In the genomic region with DNA sequence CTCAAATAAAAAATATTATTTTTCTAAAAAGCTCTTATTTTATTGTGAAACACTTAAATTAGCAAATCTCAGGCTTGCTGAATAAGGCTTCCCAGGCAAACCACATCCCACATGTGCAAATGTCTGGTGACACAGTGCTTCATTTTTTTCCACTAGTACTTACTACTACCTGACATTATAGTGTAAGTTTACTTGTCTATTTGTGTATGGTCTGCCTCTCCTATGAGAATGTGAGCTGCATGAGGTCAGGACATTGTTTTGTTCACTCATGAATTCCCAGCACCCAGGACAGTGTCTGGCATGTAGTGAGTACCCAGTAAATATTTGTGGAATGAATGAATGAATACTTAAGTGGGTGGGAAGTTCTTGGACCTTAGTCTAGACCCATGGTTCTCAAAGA, we compare ENCODE assay signal across 16 cellular contexts.
A peak's percentile ranks its signal among the peaks of the same experiment; 100 is the strongest.
DNase-seq lines count a peak whose midpoint lies in the region; FAIRE-seq and TF ChIP-seq lines count a peak whose summit lies in the region.
"Had no signal": no experiment of that assay in that cellular context is flagged by ENCODE, and none has a peak within 500 bp of the region (broad histone marks: within the 10 kb centered on the region; RNA-seq: fewer than 3 reads in every experiment).

No MANE protein-coding gene starts in this region.

- H3K27me3 Mint-ChIP-seq in activated CD4-positive, alpha-beta T cell treated with anti-CD3 and anti-CD28 coated beads, Interleukin-2, amount 10 ng/mL, durations not matched to agents 24 days and 14 days = no peaks in the 10 kb centered on the region
- H3K27me3 Mint-ChIP-seq in activated T-helper 1 cell treated with anti-CD3 and anti-CD28 coated beads, Interleukin-12 subunit alpha, Interleukin-12 subunit beta, Interleukin-2, Interleukin-4 antibody, amounts not matched to agents 30 ng/mL and 10 ng/mL and 1 ng/mL, durations not matched to agents 14 hours and 24 hours and 36 hours (ENCODE audit: insufficient read depth) = no peaks in the 10 kb centered on the region

- intact Hi-C loops in activated CD4-positive, alpha-beta T cell treated with anti-CD3 and anti-CD28 coated beads, Interleukin-2, amount 10 ng/mL, durations not matched to agents 24 days and 14 days (cut with micrococcal nuclease) = no loop called here
- intact Hi-C loops in activated T-helper 1 cell treated with anti-CD3 and anti-CD28 coated beads, Interleukin-12 subunit alpha, Interleukin-12 subunit beta, Interleukin-2, Interleukin-4 antibody, amounts not matched to agents 30 ng/mL and 10 ng/mL and 1 ng/mL, durations not matched to agents 14 hours and 24 hours and 36 hours (cut with micrococcal nuclease) = loop anchor here (2.0 kb wide), 1 partner anchor 13 kb away; no protein-coding TSS in a partner anchor
- intact Hi-C loops in kidney (cut with DNase I) = no loop called here

- no peak overlapping the region for H3K4me3 ChIP-seq in kidney (ENCODE audit: low read length in 2 of 2)
- no peak overlapping the region for H3K4me3 ChIP-seq in foreskin fibroblast (ENCODE audit: low read depth in 1 of 2, low read length in 2 of 2)

- H3K4me1 Mint-ChIP-seq in activated CD4-positive, alpha-beta T cell treated with anti-CD3 and anti-CD28 coated beads, Interleukin-2, amount 10 ng/mL, durations not matched to agents 24 days and 14 days = peaks cover 57% of the 10 kb centered on the region
- H3K4me1 Mint-ChIP-seq in activated T-helper 1 cell treated with anti-CD3 and anti-CD28 coated beads, Interleukin-12 subunit alpha, Interleukin-12 subunit beta, Interleukin-2, Interleukin-4 antibody, amounts not matched to agents 30 ng/mL and 10 ng/mL and 1 ng/mL, durations not matched to agents 14 hours and 24 hours and 36 hours (ENCODE audit: low read depth) = peaks cover 68% of the 10 kb centered on the region

- no peak overlapping the region for H3K9ac ChIP-seq in kidney (ENCODE audit: low read length in 2 of 2)

- TF ChIP-seq CTCF in kidney (IDR thresholded peaks at IDR 0.05; ENCODE audit: borderline replicate concordance, extremely low read depth, insufficient read depth) (no peak), foreskin fibroblast (IDR thresholded peaks at IDR 0.05; ENCODE audit: low read depth, low read length) (no peak)

- H3K9me3 Mint-ChIP-seq in activated CD4-positive, alpha-beta T cell treated with anti-CD3 and anti-CD28 coated beads, Interleukin-2, amount 10 ng/mL, durations not matched to agents 24 days and 14 days = no peaks in the 10 kb centered on the region
- no peaks in the 10 kb centered on the region for H3K9me3 Mint-ChIP-seq in activated T-helper 1 cell treated with anti-CD3 and anti-CD28 coated beads, Interleukin-12 subunit alpha, Interleukin-12 subunit beta, Interleukin-2, Interleukin-4 antibody, amounts not matched to agents 30 ng/mL and 10 ng/mL and 1 ng/mL, durations not matched to agents 14 hours and 24 hours and 36 hours

- no peak overlapping the region for H3K27ac ChIP-seq in kidney (ENCODE audit: low read depth in 2 of 2, low read length in 2 of 2)
- H3K27ac ChIP-seq: C4-2B had no signal

- FAIRE-seq in kidney (lab: Jason Lieb, UNC) = no peak
- FAIRE-seq: GM18507 had no signal

- peaks cover 38% of the 10 kb centered on the region for H3K36me3 Mint-ChIP-seq in activated CD4-positive, alpha-beta T cell treated with anti-CD3 and anti-CD28 coated beads, Interleukin-2, amount 10 ng/mL, durations not matched to agents 24 days and 14 days (ENCODE audit: low read depth)
- H3K36me3 Mint-ChIP-seq in activated T-helper 1 cell treated with anti-CD3 and anti-CD28 coated beads, Interleukin-12 subunit alpha, Interleukin-12 subunit beta, Interleukin-2, Interleukin-4 antibody, amounts not matched to agents 30 ng/mL and 10 ng/mL and 1 ng/mL, durations not matched to agents 14 hours and 24 hours and 36 hours (ENCODE audit: low read depth) = peaks cover 25% of the 10 kb centered on the region

- H3K36me3 ChIP-seq in kidney (ENCODE audit: control insufficient read depth in 1 of 2, insufficient read depth in 2 of 2, low read length in 2 of 2) = no peaks in the 10 kb centered on the region

- no peak for DNase-seq in activated CD4-positive, alpha-beta T cell treated with anti-CD3 and anti-CD28 coated beads, Interleukin-2, amount 10 ng/mL, durations not matched to agents 24 days and 14 days
- DNase-seq in activated CD4-positive, alpha-beta T cell treated with anti-CD3 and anti-CD28 coated beads for 4 hours = no peak
- no peak for DNase-seq in activated T-helper 1 cell treated with anti-CD3 and anti-CD28 coated beads, Interleukin-12 subunit alpha, Interleukin-12 subunit beta, Interleukin-2, Interleukin-4 antibody, amounts not matched to agents 30 ng/mL and 10 ng/mL and 1 ng/mL, durations not matched to agents 14 hours and 24 hours and 36 hours (ENCODE audit: low spot score)
- DNase-seq in fibroblast of peridontal ligament (ENCODE audit: extremely low read depth) (peak; percentile 29), renal cortical epithelial cell (ENCODE audit: low read depth) (peak; percentile 51), kidney (no peak), GM19240 (ENCODE audit: insufficient read length, low spot score) (no peak), foreskin fibroblast (no peak)
- DNase-seq: 8988T, HCEC 1CT, NCI-H1092, NCI-H1694, NCI-H345, NCI-H526 treated with DMSO at 0.1 percent for 48 hours had no signal

- H3K27ac Mint-ChIP-seq in activated CD4-positive, alpha-beta T cell treated with anti-CD3 and anti-CD28 coated beads, Interleukin-2, amount 10 ng/mL, durations not matched to agents 24 days and 14 days = peak overlapping the region; percentile 43
- peak overlapping the region; percentile 79 for H3K27ac Mint-ChIP-seq in activated T-helper 1 cell treated with anti-CD3 and anti-CD28 coated beads, Interleukin-12 subunit alpha, Interleukin-12 subunit beta, Interleukin-2, Interleukin-4 antibody, amounts not matched to agents 30 ng/mL and 10 ng/mL and 1 ng/mL, durations not matched to agents 14 hours and 24 hours and 36 hours

- H3K4me3 Mint-ChIP-seq in activated CD4-positive, alpha-beta T cell treated with anti-CD3 and anti-CD28 coated beads, Interleukin-2, amount 10 ng/mL, durations not matched to agents 24 days and 14 days = peak overlapping the region; percentile 24
- H3K4me3 Mint-ChIP-seq in activated T-helper 1 cell treated with anti-CD3 and anti-CD28 coated beads, Interleukin-12 subunit alpha, Interleukin-12 subunit beta, Interleukin-2, Interleukin-4 antibody, amounts not matched to agents 30 ng/mL and 10 ng/mL and 1 ng/mL, durations not matched to agents 14 hours and 24 hours and 36 hours = no peak overlapping the region

- H3K4me1 ChIP-seq in kidney (ENCODE audit: control insufficient read depth in 1 of 2, insufficient read depth in 1 of 2, low read depth in 1 of 2, low read length in 2 of 2) = peaks cover 18 to 30% of the 10 kb centered on the region in 2 donors

- no peaks in the 10 kb centered on the region for H3K9me3 ChIP-seq in kidney (ENCODE audit: control insufficient read depth in 1 of 2, low read length in 2 of 2)

Comparison
In these comparisons a context has a peak if more than half of its experiments do, and no peak if none do; other contexts are left out.
1. DNase-seq: peak in fibroblast of peridontal ligament (single experiment) and renal cortical epithelial cell (single experiment); none in activated CD4-positive, alpha-beta T cell treated with anti-CD3 and anti-CD28 coated beads, Interleukin-2, amount 10 ng/mL, durations not matched to agents 24 days and 14 days (single experiment), activated CD4-positive, alpha-beta T cell treated with anti-CD3 and anti-CD28 coated beads for 4 hours (0 of 2), activated T-helper 1 cell treated with anti-CD3 and anti-CD28 coated beads, Interleukin-12 subunit alpha, Interleukin-12 subunit beta, Interleukin-2, Interleukin-4 antibody, amounts not matched to agents 30 ng/mL and 10 ng/mL and 1 ng/mL, durations not matched to agents 14 hours and 24 hours and 36 hours (single experiment), kidney (single experiment), GM19240 (single experiment) and foreskin fibroblast (0 of 2).